ENCODE assay signal across 8 cellular contexts in the genomic region with DNA sequence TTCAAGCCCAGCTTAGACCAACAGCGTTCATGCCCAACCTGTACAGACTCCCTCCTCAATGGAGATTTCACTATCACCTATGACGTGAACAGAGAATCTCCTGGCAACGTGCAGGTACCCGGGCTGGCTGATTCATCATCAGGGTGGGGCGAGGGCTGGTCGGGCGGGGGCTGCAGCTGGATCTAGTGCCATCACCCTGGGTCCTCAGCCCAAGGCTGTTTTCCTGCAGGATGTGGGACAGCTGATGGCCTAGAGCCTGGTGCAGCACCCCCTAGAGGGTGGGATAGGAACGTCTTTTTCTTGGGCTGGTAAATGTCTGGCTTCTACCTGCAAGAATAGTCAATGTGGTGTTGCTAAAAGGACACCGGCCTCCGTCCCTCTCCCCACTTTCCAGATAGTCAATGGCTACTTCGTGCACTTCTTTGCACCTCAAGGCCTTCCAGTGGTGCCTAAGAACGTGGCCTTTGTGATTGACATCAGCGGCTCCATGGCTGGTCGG. TPM values are rescaled to one million over a fixed set of nuclear protein-coding genes. Genes with fewer than 3 reads are reported as not detected.
DNase-seq lines count a peak whose midpoint lies in the region; ATAC-seq and TF ChIP-seq lines count a peak whose summit lies in the region.

No MANE protein-coding gene starts in this region.

- H3K36me3 ChIP-seq in left ventricle myocardium inferior, result no peaks in the 10 kb centered on the region
- no peaks in the 10 kb centered on the region for H3K36me3 ChIP-seq in Panc1 (ENCODE audit: control insufficient read depth, insufficient read depth, low read length)

- H3K27me3 Mint-ChIP-seq in type B pancreatic cell, result no peaks in the 10 kb centered on the region
- H3K27me3 Mint-ChIP-seq in activated T-helper 2 cell treated with anti-CD3 and anti-CD28 coated beads, Interferon-gamma antibody, Interleukin-2, Interleukin-4, amounts not matched to agents 10 μg/mL and 5 μg/mL and 100 μg/mL, durations not matched to agents 14 hours and 24 hours and 36 hours (ENCODE audit: low read depth), result no peaks in the 10 kb centered on the region

- intact Hi-C loops in left ventricle myocardium inferior (cut with micrococcal nuclease), result no loop called here
- intact Hi-C loops in Right ventricle myocardium inferior (cut with DNase I), result no loop called here
- intact Hi-C loops in Panc1 (cut with micrococcal nuclease; ENCODE audit: unreplicated experiment), result no loop called here
- intact Hi-C loops in activated T-helper 2 cell treated with anti-CD3 and anti-CD28 coated beads, Interferon-gamma antibody, Interleukin-2, Interleukin-4, amounts not matched to agents 10 μg/mL and 5 μg/mL and 100 μg/mL, durations not matched to agents 14 hours and 24 hours and 36 hours (cut with micrococcal nuclease), result no loop called here

- TF ChIP-seq CTCF in left ventricle myocardium inferior (IDR thresholded peaks at IDR 0.05; ENCODE audit: borderline replicate concordance) (peak; percentile 41), Panc1 (IDR thresholded peaks at IDR 0.05) (no peak; the same call in 1 of the 2 replicates), foreskin fibroblast (IDR thresholded peaks at IDR 0.05; ENCODE audit: low read depth, low read length) (peak; percentile 31), type B pancreatic cell (conservative IDR thresholded peaks at IDR 0.05) (peak; percentile 70)

- H3K9me3 Mint-ChIP-seq in type B pancreatic cell, result no peaks in the 10 kb centered on the region
- H3K9me3 Mint-ChIP-seq in activated T-helper 2 cell treated with anti-CD3 and anti-CD28 coated beads, Interferon-gamma antibody, Interleukin-2, Interleukin-4, amounts not matched to agents 10 μg/mL and 5 μg/mL and 100 μg/mL, durations not matched to agents 14 hours and 24 hours and 36 hours, result no peaks in the 10 kb centered on the region

- H3K9me3 ChIP-seq in left ventricle myocardium inferior (replicated peaks) (no peaks in the 10 kb centered on the region), Panc1 (ENCODE audit: control insufficient read depth, insufficient read depth, low read depth, low read length) (no peaks in the 10 kb centered on the region)

- in situ Hi-C loops in Panc1 (cut with HindIII; ENCODE audit: low pct_unique_long_range_greater_than_20kb, low sequenced_read_pairs), result no loop called here

- H3K4me3 ChIP-seq in left ventricle myocardium inferior (no peak overlapping the region), Panc1 (ENCODE audit: low read depth in 2 of 2, low read length in 2 of 2) (no peak overlapping the region), foreskin fibroblast (ENCODE audit: low read depth in 1 of 2, low read length in 2 of 2) (no peak overlapping the region)

- H3K27me3 ChIP-seq in left ventricle myocardium inferior (ENCODE audit: low read depth) (no peaks in the 10 kb centered on the region), Panc1 (ENCODE audit: control insufficient read depth, insufficient read depth, low read length) (no peaks in the 10 kb centered on the region)

- H3K27ac ChIP-seq in left ventricle myocardium inferior (replicated peaks) (no peak overlapping the region), Panc1 (ENCODE audit: low read length) (no peak overlapping the region)

- no peaks in the 10 kb centered on the region for H3K4me1 ChIP-seq in left ventricle myocardium inferior
- no peaks in the 10 kb centered on the region for H3K4me1 ChIP-seq in Panc1 (ENCODE audit: control insufficient read depth, insufficient read depth, low read length)

- no peak overlapping the region for H3K4me3 Mint-ChIP-seq in type B pancreatic cell
- H3K4me3 Mint-ChIP-seq in activated T-helper 2 cell treated with anti-CD3 and anti-CD28 coated beads, Interferon-gamma antibody, Interleukin-2, Interleukin-4, amounts not matched to agents 10 μg/mL and 5 μg/mL and 100 μg/mL, durations not matched to agents 14 hours and 24 hours and 36 hours (ENCODE audit: low read depth), result no peak overlapping the region

- DNase-seq in left ventricle myocardium inferior (no peak), Right ventricle myocardium inferior (ENCODE audit: missing footprints) (no peak), Panc1 (ENCODE audit: low read depth, low spot score) (peak; percentile 5), foreskin fibroblast (peak in 1 of 2 donors; percentile 17), type B pancreatic cell (ENCODE audit: extremely low spot score, unreplicated experiment) (no peak), cortex of kidney (lab: John Stamatoyannopoulos, UW) (no peak)
- no peak for DNase-seq in activated T-helper 2 cell treated with anti-CD3 and anti-CD28 coated beads, Interferon-gamma antibody, Interleukin-2, Interleukin-4, amounts not matched to agents 10 μg/mL and 5 μg/mL and 100 μg/mL, durations not matched to agents 14 hours and 24 hours and 36 hours (ENCODE audit: low spot score)

- no peaks in the 10 kb centered on the region for H3K36me3 Mint-ChIP-seq in type B pancreatic cell
- H3K36me3 Mint-ChIP-seq in activated T-helper 2 cell treated with anti-CD3 and anti-CD28 coated beads, Interferon-gamma antibody, Interleukin-2, Interleukin-4, amounts not matched to agents 10 μg/mL and 5 μg/mL and 100 μg/mL, durations not matched to agents 14 hours and 24 hours and 36 hours (ENCODE audit: low read depth), result no peaks in the 10 kb centered on the region

- POLR2A ChIA-PET in Panc1 (lab: Charles Lee), result no interaction called here

- H3K27ac Mint-ChIP-seq in type B pancreatic cell, result no peak overlapping the region
- no peak overlapping the region for H3K27ac Mint-ChIP-seq in activated T-helper 2 cell treated with anti-CD3 and anti-CD28 coated beads, Interferon-gamma antibody, Interleukin-2, Interleukin-4, amounts not matched to agents 10 μg/mL and 5 μg/mL and 100 μg/mL, durations not matched to agents 14 hours and 24 hours and 36 hours

- CTCF ChIA-PET in Panc1 (lab: Charles Lee), result interaction anchor here (0.5 to 0.7 kb wide), 3 partner anchors 19 to 135 kb away, joined by 3 to 8 read pairs (median 4); no protein-coding TSS in a partner anchor

- ATAC-seq in Right ventricle myocardium inferior, result no peak
- ATAC-seq in Panc1, result peak; percentile 46; the same call in 1 of the 2 replicates
- ATAC-seq in HG03521 (IDR thresholded peaks at IDR 0.05; ENCODE audit: unreplicated experiment), result no peak

- BruUV-seq in Panc1 (replicated peaks; lab: Mats Ljungman, UMichigan), result no TSS peak

- H3K4me1 Mint-ChIP-seq in type B pancreatic cell (ENCODE audit: unreplicated experiment), result peaks cover 6% of the 10 kb centered on the region
- H3K4me1 Mint-ChIP-seq in activated T-helper 2 cell treated with anti-CD3 and anti-CD28 coated beads, Interferon-gamma antibody, Interleukin-2, Interleukin-4, amounts not matched to agents 10 μg/mL and 5 μg/mL and 100 μg/mL, durations not matched to agents 14 hours and 24 hours and 36 hours (ENCODE audit: low read depth), result no peaks in the 10 kb centered on the region

RNA-seq across cellular contexts. Expression of a gene that starts 4.4 kb away (rescaled TPM):
- total RNA-seq in left ventricle myocardium inferior (0.55 TPM), Right ventricle myocardium inferior (0.43 TPM), Panc1 (2021; ENCODE audit: unreplicated experiment) (0.67 TPM), type B pancreatic cell (ENCODE audit: low replicate concordance) (0.81 and 0.97 TPM in 2 replicates)
- 0.23 TPM for polyA plus RNA-seq in Panc1 (2012; ENCODE audit: insufficient read length)
- total RNA-seq in activated T-helper 2 cell treated with anti-CD3 and anti-CD28 coated beads, Interferon-gamma antibody, Interleukin-2, Interleukin-4, amounts not matched to agents 10 μg/mL and 5 μg/mL and 100 μg/mL, durations not matched to agents 14 hours and 24 hours and 36 hours, result not detected in 2 replicates

RNA-seq across cellular contexts. Expression of a gene that starts 21.6 kb away (rescaled TPM):
- not detected for total RNA-seq in left ventricle myocardium inferior
- not detected for total RNA-seq in Right ventricle myocardium inferior
- total RNA-seq in Panc1 (2021; ENCODE audit: unreplicated experiment), result 0.31 TPM
- polyA plus RNA-seq in Panc1 (2012; ENCODE audit: insufficient read length), result not detected
- 8.0 and 12.2 TPM in 2 replicates for total RNA-seq in type B pancreatic cell (ENCODE audit: low replicate concordance)
- not detected in 2 replicates for total RNA-seq in activated T-helper 2 cell treated with anti-CD3 and anti-CD28 coated beads, Interferon-gamma antibody, Interleukin-2, Interleukin-4, amounts not matched to agents 10 μg/mL and 5 μg/mL and 100 μg/mL, durations not matched to agents 14 hours and 24 hours and 36 hours

RNA-seq across cellular contexts. Expression of a gene that starts 28.3 kb away (rescaled TPM):
- total RNA-seq in left ventricle myocardium inferior, result 17.7 TPM
- 20.4 TPM for total RNA-seq in Right ventricle myocardium inferior
- 22.9 TPM for total RNA-seq in Panc1 (2021; ENCODE audit: unreplicated experiment)
- polyA plus RNA-seq in Panc1 (2012; ENCODE audit: insufficient read length), result 12.7 TPM
- total RNA-seq in type B pancreatic cell (ENCODE audit: low replicate concordance), result 38.3 and 47.2 TPM in 2 replicates
- 26.7 and 27.6 TPM in 2 replicates for total RNA-seq in activated T-helper 2 cell treated with anti-CD3 and anti-CD28 coated beads, Interferon-gamma antibody, Interleukin-2, Interleukin-4, amounts not matched to agents 10 μg/mL and 5 μg/mL and 100 μg/mL, durations not matched to agents 14 hours and 24 hours and 36 hours

RNA-seq across cellular contexts. Expression of a gene that starts 31.4 kb away (rescaled TPM):
- total RNA-seq in left ventricle myocardium inferior, result 5.0 TPM
- 5.0 TPM for total RNA-seq in Right ventricle myocardium inferior
- 1.5 TPM for total RNA-seq in Panc1 (2021; ENCODE audit: unreplicated experiment)
- 0.56 TPM for polyA plus RNA-seq in Panc1 (2012; ENCODE audit: insufficient read length)
- total RNA-seq in type B pancreatic cell (ENCODE audit: low replicate concordance), result 4.1 and 14.0 TPM in 2 replicates
- 3.6 and 4.8 TPM in 2 replicates for total RNA-seq in activated T-helper 2 cell treated with anti-CD3 and anti-CD28 coated beads, Interferon-gamma antibody, Interleukin-2, Interleukin-4, amounts not matched to agents 10 μg/mL and 5 μg/mL and 100 μg/mL, durations not matched to agents 14 hours and 24 hours and 36 hours

RNA-seq across cellular contexts. Expression of a gene that starts 35.8 kb away (rescaled TPM):
- 32.7 TPM for total RNA-seq in left ventricle myocardium inferior
- total RNA-seq in Right ventricle myocardium inferior, result 26.5 TPM
- 0.49 TPM for total RNA-seq in Panc1 (2021; ENCODE audit: unreplicated experiment)
- polyA plus RNA-seq in Panc1 (2012; ENCODE audit: insufficient read length), result not detected
- 1.8 TPM in 1 of 2 replicates, not detected in the other for total RNA-seq in type B pancreatic cell (ENCODE audit: low replicate concordance)
- total RNA-seq in activated T-helper 2 cell treated with anti-CD3 and anti-CD28 coated beads, Interferon-gamma antibody, Interleukin-2, Interleukin-4, amounts not matched to agents 10 μg/mL and 5 μg/mL and 100 μg/mL, durations not matched to agents 14 hours and 24 hours and 36 hours, result 1.9 and 2.6 TPM in 2 replicates
